8 cellular contexts compared by ENCODE assay signal in the genomic region with DNA sequence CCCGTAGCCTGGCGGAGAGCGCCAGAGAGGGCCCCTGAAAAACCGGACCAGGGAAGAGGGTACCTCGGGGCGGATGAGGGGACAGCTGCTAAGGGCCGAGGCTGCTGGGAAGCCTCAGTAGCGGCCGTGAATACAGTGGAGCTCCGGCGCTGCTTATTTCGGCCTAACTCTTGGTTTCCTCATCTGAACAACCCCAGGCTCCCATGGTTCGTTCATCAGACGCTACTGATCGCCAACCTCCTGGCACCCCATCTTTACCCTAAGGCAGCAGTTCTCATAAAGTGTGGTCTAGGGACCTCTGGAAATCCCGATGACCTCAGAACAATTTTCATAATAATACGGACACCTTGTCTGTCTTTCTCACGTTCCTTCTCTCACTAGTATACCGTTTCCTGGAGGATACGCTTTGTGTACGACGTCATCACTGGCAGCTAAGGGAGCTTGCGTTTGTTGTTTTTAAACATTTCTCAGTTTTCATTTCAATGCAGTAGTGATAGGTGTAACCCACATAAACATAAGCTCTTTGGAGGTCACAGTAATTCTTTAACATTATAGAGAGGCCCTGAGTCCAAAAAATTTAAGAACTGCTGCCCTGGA. TPM values are rescaled to one million over a fixed set of nuclear protein-coding genes. Genes with fewer than 3 reads are reported as not detected.
DNase-seq lines count a peak whose midpoint lies in the region; ATAC-seq and FAIRE-seq lines count a peak whose summit lies in the region.

No MANE protein-coding gene starts in this region.

- H3K36me3 ChIP-seq in KOPT-K1 (ENCODE audit: insufficient read depth, low read length), result no peaks in the 10 kb centered on the region
- no peaks in the 10 kb centered on the region for H3K36me3 ChIP-seq in iPS DF 6.9 (ENCODE audit: control insufficient read depth, insufficient read depth, low read length)
- H3K36me3 ChIP-seq in small intestine (ENCODE audit: control insufficient read depth in 2 of 2, insufficient read depth in 2 of 2, low read length in 2 of 2), result no peaks in the 10 kb centered on the region

- H3K4me3 ChIP-seq in iPS DF 6.9 (ENCODE audit: low read length), result peak overlapping the region; percentile 91; the same call in 1 of the 2 replicates
- peak overlapping the region; percentile 74 to 98 for H3K4me3 ChIP-seq in small intestine (ENCODE audit: low read depth in 1 of 2, low read length in 2 of 2)

- H3K4me3 Mint-ChIP-seq in activated naive CD8-positive, alpha-beta T cell, result peak overlapping the region; percentile 96

- no peak for FAIRE-seq in small intestine (lab: Jason Lieb, UNC)

- H3K9me3 Mint-ChIP-seq in activated naive CD8-positive, alpha-beta T cell (ENCODE audit: low read depth), result no peaks in the 10 kb centered on the region

- H3K27me3 ChIP-seq in iPS DF 6.9 (ENCODE audit: control insufficient read depth, insufficient read depth, low read length), result no peaks in the 10 kb centered on the region
- H3K27me3 ChIP-seq in small intestine (ENCODE audit: control insufficient read depth in 2 of 2, insufficient read depth in 2 of 2, low read length in 2 of 2), result no peaks in the 10 kb centered on the region

- H3K4me1 Mint-ChIP-seq in activated naive CD8-positive, alpha-beta T cell (ENCODE audit: low read depth), result peaks cover 38% of the 10 kb centered on the region

- no peaks in the 10 kb centered on the region for H3K36me3 Mint-ChIP-seq in activated naive CD8-positive, alpha-beta T cell

- peak overlapping the region; percentile 89 for H3K27ac Mint-ChIP-seq in activated naive CD8-positive, alpha-beta T cell

- peak; percentile 51 for DNase-seq in NCI-H2171 treated with DMSO at 0.1 percent for 48 hours (lab: John Stamatoyannopoulos, UW)
- no peak for DNase-seq in NCI-H2171 (lab: John Stamatoyannopoulos, UW)
- no peak for DNase-seq in iPS DF 6.9 (ENCODE audit: low read depth, low spot score)
- no peak for DNase-seq in small intestine
- DNase-seq in cortex of kidney (lab: John Stamatoyannopoulos, UW), result no peak

- ATAC-seq in GM21825 (IDR thresholded peaks at IDR 0.05; ENCODE audit: unreplicated experiment), result peak; percentile 29

- peak overlapping the region; percentile 97 for H3K27ac ChIP-seq in KOPT-K1 (ENCODE audit: low read depth, low read length, poor library complexity, severe bottlenecking)
- no peak overlapping the region for H3K27ac ChIP-seq in iPS DF 6.9 (ENCODE audit: low read length)
- H3K27ac ChIP-seq in small intestine (ENCODE audit: low read depth in 1 of 2, low read length in 1 of 2), result peak overlapping the region in 1 of 2 donors; percentile 95

- peaks cover 2% of the 10 kb centered on the region for H3K27me3 Mint-ChIP-seq in activated naive CD8-positive, alpha-beta T cell

- no peaks in the 10 kb centered on the region for H3K4me1 ChIP-seq in iPS DF 6.9 (ENCODE audit: control insufficient read depth, insufficient read depth, low read length)
- H3K4me1 ChIP-seq in small intestine (ENCODE audit: control insufficient read depth in 2 of 2, insufficient read depth in 1 of 2, low read depth in 1 of 2, low read length in 1 of 2), result peaks cover 2 to 5% of the 10 kb centered on the region in 2 donors

- no peaks in the 10 kb centered on the region for H3K9me3 ChIP-seq in KOPT-K1 (ENCODE audit: insufficient read depth, low read length, poor library complexity, severe bottlenecking)
- H3K9me3 ChIP-seq in iPS DF 6.9 (ENCODE audit: control insufficient read depth, insufficient read depth, low read length), result no peaks in the 10 kb centered on the region
- H3K9me3 ChIP-seq in small intestine (ENCODE audit: control insufficient read depth, low read depth), result no peaks in the 10 kb centered on the region

- no CpG with 5 or more reads among the region's 23 CpGs for WGBS in iPS DF 6.9 (ENCODE audit: insufficient coverage, insufficient read length)
- WGBS in small intestine, 3 donors, result 1% methylated on average over 23 of the region's 23 CpGs

RNA-seq across cellular contexts. Expression of a gene that starts 0.7 kb away (rescaled TPM):
- polyA plus RNA-seq in small intestine, result 10 to 100 TPM in 1 of 3 donors, 1 to 10 TPM in 2; 7.4 to 13.6 (median 8.4) TPM

RNA-seq across cellular contexts. Expression of a gene that starts 59.5 kb away (rescaled TPM):
- polyA plus RNA-seq in small intestine, result under 1 TPM in 1 of 3 donors, not detected in 2; 0.24 TPM
